8 cellular contexts compared by ENCODE assay signal in genomic region chr12:123571343-123571813, GRCh38. TPM values are rescaled to one million over a fixed set of nuclear protein-coding genes. Genes with fewer than 3 reads are reported as not detected.
DNase-seq lines count a peak whose midpoint lies in the region; ATAC-seq, FAIRE-seq and TF ChIP-seq lines count a peak whose summit lies in the region.

No MANE protein-coding gene starts in this region.

- no peak for TF ChIP-seq POLR2A in GM12878 (IDR thresholded peaks at IDR 0.05; ENCODE audit: low read depth, low read length)

- H3K9me3 Mint-ChIP-seq in endothelial cell (ENCODE audit: unreplicated experiment) = no peaks in the 10 kb centered on the region

- H4K20me1 ChIP-seq in GM12878 (ENCODE audit: control insufficient read depth, insufficient read depth) = no peaks in the 10 kb centered on the region

- H3K36me3 Mint-ChIP-seq in endothelial cell (ENCODE audit: low read depth, unreplicated experiment) = no peaks in the 10 kb centered on the region

- H3K79me2 ChIP-seq in GM12878 (ENCODE audit: control insufficient read depth, insufficient read depth, low read length) = no peaks in the 10 kb centered on the region

- no peak overlapping the region for H3K4me3 Mint-ChIP-seq in endothelial cell (ENCODE audit: unreplicated experiment)

- H3K27ac Mint-ChIP-seq in endothelial cell (ENCODE audit: unreplicated experiment) = no peak overlapping the region

- no peaks in the 10 kb centered on the region; a peak in 1 of 4 replicates for H3K27me3 ChIP-seq in GM12878 (replicated peaks in 1 of 2; ENCODE audit: control insufficient read depth in 2 of 2, insufficient read depth in 2 of 2, low read length in 1 of 2)

- no peaks in the 10 kb centered on the region for H3K27me3 Mint-ChIP-seq in endothelial cell (ENCODE audit: unreplicated experiment)

- no peak overlapping the region for H2AFZ ChIP-seq in GM12878 (ENCODE audit: control insufficient read depth, low read depth, low read length)

- no peaks in the 10 kb centered on the region for H3K4me1 ChIP-seq in GM12878 (ENCODE audit: control insufficient read depth, insufficient read depth, low read length)

- no peak overlapping the region for H3K4me2 ChIP-seq in GM12878 (ENCODE audit: control insufficient read depth, insufficient read depth)

- no peak for TF ChIP-seq RAD21 in GM12878 (IDR thresholded peaks at IDR 0.05; ENCODE audit: insufficient read depth, low read depth, low read length)

- in situ Hi-C loops in GM12878 (cut with MboI) = no loop called here

- no peak for DNase-seq in Right ventricle myocardium inferior (ENCODE audit: missing footprints)
- DNase-seq in cardiac septum (ENCODE audit: low spot score) = no peak
- DNase-seq in GM12878 (ENCODE audit: low read depth, low spot score) = no peak
- peak; percentile 46 for DNase-seq in inferior parietal cortex (ENCODE audit: extremely low spot score)
- no peak for DNase-seq in NCI-H774 (lab: John Stamatoyannopoulos, UW)
- DNase-seq in endothelial cell (ENCODE audit: low spot score) = no peak
- DNase-seq in T-helper 2 cell = no peak

- RAD21 ChIA-PET in GM12878 (lab: Charles Lee; ENCODE audit: unreplicated experiment) = interaction anchor here (0.6 kb wide), 1 partner anchor 12 kb away, joined by 4 read pairs; no protein-coding TSS in a partner anchor

- no peak for FAIRE-seq in GM12878 (lab: Jason Lieb, UNC)

- H3K27ac ChIP-seq in GM12878 (ENCODE audit: control insufficient read depth, insufficient read depth) = no peak overlapping the region

- no peak overlapping the region for H3K9ac ChIP-seq in GM12878 (ENCODE audit: control insufficient read depth, insufficient read depth, low read length)

- H3K4me3 ChIP-seq in GM12878 = no peak overlapping the region

- POLR2A ChIA-PET in GM12878 (lab: Charles Lee) = no interaction called here

- SMC1A ChIA-PET in GM12878 (lab: Charles Lee; ENCODE audit: uncharacterized antibody, unreplicated experiment) = no interaction called here

- no peaks in the 10 kb centered on the region; the same call in 2 of the 3 replicates for H3K9me3 ChIP-seq in GM12878 (replicated peaks; ENCODE audit: control insufficient read depth, insufficient read depth, low read length)

- peak; percentile 76 for ATAC-seq in Right ventricle myocardium inferior
- no peak for ATAC-seq in GM12878
- no peak for ATAC-seq in GM19463 (IDR thresholded peaks at IDR 0.05; ENCODE audit: unreplicated experiment)

- no TSS peak for BruUV-seq in GM12878 (replicated peaks; lab: Mats Ljungman, UMichigan)

- WGBS in GM12878 (ENCODE audit: insufficient coverage, insufficient replicate concordance, low lambda C conversion rate, missing lambda C conversion rate) = 38% methylated on average over 4 of the region's 4 CpGs

- H3K36me3 ChIP-seq in GM12878 (ENCODE audit: control insufficient read depth in 2 of 2, insufficient read depth in 2 of 2, low read length in 1 of 2) = no peaks in the 10 kb centered on the region

- TF ChIP-seq CTCF in GM12878 (IDR thresholded peaks at IDR 0.05 in 2 of 3, conservative IDR thresholded peaks at IDR 0.05 in 1 of 3; ENCODE audit: control insufficient read depth in 2 of 3, extremely low read depth in 1 of 3, insufficient read depth in 1 of 3, low read depth in 3 of 3, low read length in 3 of 3) = no peak
- TF ChIP-seq CTCF in endothelial cell (IDR thresholded peaks at IDR 0.05; ENCODE audit: unreplicated experiment) = no peak

- intact Hi-C loops in Right ventricle myocardium inferior (cut with DNase I) (no loop called here), cardiac septum (cut with DNase I) (no loop called here), GM12878 (cut with micrococcal nuclease; ENCODE audit: unreplicated experiment) (no loop called here)

- no peaks in the 10 kb centered on the region for H3K4me1 Mint-ChIP-seq in endothelial cell (ENCODE audit: unreplicated experiment)

- CTCF ChIA-PET in GM12878 (lab: Yijun Ruan, JAX) = interaction anchor here (0.6 to 1.9 kb wide), 4 partner anchors 8 to 331 kb away, joined by 3 to 11 read pairs (median 4); no protein-coding TSS in a partner anchor

- TF ChIP-seq EP300 in GM12878 (IDR thresholded peaks at IDR 0.05; ENCODE audit: borderline replicate concordance in 1 of 2, control insufficient read depth in 1 of 2, low read depth in 2 of 2, low read length in 2 of 2) = no peak

TF ChIP-seq in GM12878, 131 proteins besides CTCF, POLR2A, EP300 and RAD21 (continues in another document):
- peak; percentile 46 for TF ChIP-seq USF1 (IDR thresholded peaks at IDR 0.05; ENCODE audit: borderline replicate concordance, extremely low read length, insufficient read depth, low read depth, low read length)

RNA-seq across cellular contexts. Expression of gene TMED2, which starts 13.0 kb away (rescaled TPM):
- 163 TPM for total RNA-seq in Right ventricle myocardium inferior
- total RNA-seq in cardiac septum = 150 TPM
- total RNA-seq in GM12878 (2013; cell fraction: nucleolus; rRNA removed) = 71.9 and 72.5 TPM in 2 replicates
- total RNA-seq in GM12878 (2014; rRNA removed) = 139 and 159 TPM in 2 replicates
- total RNA-seq in GM12878 (2014; rRNA removed; fragmentation: Illumina TruSeq; extraction: Trizol) = 148 and 158 TPM in 2 replicates
- total RNA-seq in GM12878 (2021) = 164 and 170 TPM in 2 replicates
- polyA plus RNA-seq in GM12878 (2011; ENCODE audit: low read depth) = 73.7 TPM
- polyA plus RNA-seq in GM12878 (2011; rRNA removed) = 111 and 160 TPM in 2 replicates
- 47.5 and 53.6 TPM in 2 replicates for polyA plus RNA-seq in GM12878 (2011; cell fraction: cytosol; rRNA removed)
- 23.8 and 25.2 TPM in 2 replicates for polyA plus RNA-seq in GM12878 (2011; cell fraction: nucleus; rRNA removed)
- 110 and 159 TPM in 2 replicates for polyA plus RNA-seq in GM12878 (2012)
- polyA plus RNA-seq in GM12878 (2014; fragmentation: Illumina TruSeq; extraction: Trizol) = 146 and 175 TPM in 2 replicates
- polyA plus RNA-seq in GM12878 (2014; fragmentation: Nextera tagmentation; extraction: Ambion mirVana) = 100 to 1,000 TPM in 1 of 2 experiments, 10 to 100 TPM in 1; 60.1 to 133 TPM
- 102 and 109 TPM in 2 replicates for polyA plus RNA-seq in GM12878 (2014; rRNA removed)
- polyA plus RNA-seq in GM12878 (2016; fragmentation: Nextera tagmentation; extraction: Ambion mirVana) = 100 to 1,000 TPM; 347 to 371 TPM
- 67.5 and 79.1 TPM in 2 replicates for polyA minus RNA-seq in GM12878 (2011; rRNA and poly(A)+ RNA removed)
- polyA minus RNA-seq in GM12878 (2011; cell fraction: cytosol; rRNA and poly(A)+ RNA removed) = 39.6 and 47.3 TPM in 2 replicates
- 16.3 and 20.4 TPM in 2 replicates for polyA minus RNA-seq in GM12878 (2011; cell fraction: nucleus; rRNA and poly(A)+ RNA removed)
- total RNA-seq in endothelial cell (ENCODE audit: unreplicated experiment) = 167 TPM

RNA-seq across cellular contexts. Expression of gene DDX55, which starts 30.5 kb away (rescaled TPM):
- total RNA-seq in Right ventricle myocardium inferior (4.9 TPM), cardiac septum (5.1 TPM), GM12878 (2014; rRNA removed) (31.6 and 40.1 TPM in 2 replicates), GM12878 (2014; rRNA removed; fragmentation: Illumina TruSeq; extraction: Trizol) (33.5 and 34.5 TPM in 2 replicates), GM12878 (2021) (26.8 and 30.2 TPM in 2 replicates), endothelial cell (ENCODE audit: unreplicated experiment) (16.8 TPM)
- 80.1 and 88.6 TPM in 2 replicates for total RNA-seq in GM12878 (2013; cell fraction: nucleolus; rRNA removed)
- 23.8 TPM for polyA plus RNA-seq in GM12878 (2011; ENCODE audit: low read depth)
- polyA plus RNA-seq in GM12878 (2011; rRNA removed) (32.3 and 37.1 TPM in 2 replicates), GM12878 (2014; fragmentation: Illumina TruSeq; extraction: Trizol) (38.5 and 42.8 TPM in 2 replicates), GM12878 (2014; fragmentation: Nextera tagmentation; extraction: Ambion mirVana) (1 to 10 TPM; 4.5 to 8.9 TPM), GM12878 (2014; rRNA removed) (34.2 and 37.6 TPM in 2 replicates), GM12878 (2016; fragmentation: Nextera tagmentation; extraction: Ambion mirVana) (10 to 100 TPM; 41.5 to 42.4 TPM)
- 26.3 and 33.5 TPM in 2 replicates for polyA plus RNA-seq in GM12878 (2011; cell fraction: cytosol; rRNA removed)
- polyA plus RNA-seq in GM12878 (2011; cell fraction: nucleus; rRNA removed) = 56.0 and 64.1 TPM in 2 replicates
- polyA plus RNA-seq in GM12878 (2012) = 20.7 and 23.1 TPM in 2 replicates
- 23.1 and 30.3 TPM in 2 replicates for polyA minus RNA-seq in GM12878 (2011; rRNA and poly(A)+ RNA removed)
- 10.8 and 22.2 TPM in 2 replicates for polyA minus RNA-seq in GM12878 (2011; cell fraction: cytosol; rRNA and poly(A)+ RNA removed)
- 19.6 and 30.9 TPM in 2 replicates for polyA minus RNA-seq in GM12878 (2011; cell fraction: nucleus; rRNA and poly(A)+ RNA removed)

RNA-seq across cellular contexts. Expression of gene RILPL1, which starts 37.9 kb away (rescaled TPM):
- total RNA-seq in Right ventricle myocardium inferior (94.3 TPM), cardiac septum (85.3 TPM), GM12878 (2014; rRNA removed) (0.23 and 0.65 TPM in 2 replicates), GM12878 (2014; rRNA removed; fragmentation: Illumina TruSeq; extraction: Trizol) (0.18 and 0.27 TPM in 2 replicates), GM12878 (2021) (0.41 and 0.56 TPM in 2 replicates), endothelial cell (ENCODE audit: unreplicated experiment) (19.8 TPM)
- 4.2 and 5.1 TPM in 2 replicates for total RNA-seq in GM12878 (2013; cell fraction: nucleolus; rRNA removed)
- 0.45 TPM for polyA plus RNA-seq in GM12878 (2011; ENCODE audit: low read depth)
- polyA plus RNA-seq in GM12878 (2011; rRNA removed) (0.61 and 0.73 TPM in 2 replicates), GM12878 (2014; fragmentation: Illumina TruSeq; extraction: Trizol) (0.35 TPM in 1 of 2 replicates, not detected in the other), GM12878 (2014; fragmentation: Nextera tagmentation; extraction: Ambion mirVana) (under 1 TPM; 0.07 to 0.14 TPM), GM12878 (2014; rRNA removed) (0.47 and 0.57 TPM in 2 replicates), GM12878 (2016; fragmentation: Nextera tagmentation; extraction: Ambion mirVana) (under 1 TPM; 0.05 to 0.11 TPM)
- 0.34 and 0.38 TPM in 2 replicates for polyA plus RNA-seq in GM12878 (2011; cell fraction: cytosol; rRNA removed)
- polyA plus RNA-seq in GM12878 (2011; cell fraction: nucleus; rRNA removed) = 1.4 and 1.5 TPM in 2 replicates
- polyA plus RNA-seq in GM12878 (2012) = 0.86 and 0.91 TPM in 2 replicates
- polyA minus RNA-seq in GM12878 (2011; rRNA and poly(A)+ RNA removed) = 0.22 and 0.57 TPM in 2 replicates
- polyA minus RNA-seq in GM12878 (2011; cell fraction: cytosol; rRNA and poly(A)+ RNA removed) = 0.83 and 1.6 TPM in 2 replicates
- polyA minus RNA-seq in GM12878 (2011; cell fraction: nucleus; rRNA and poly(A)+ RNA removed) = 0.48 and 0.73 TPM in 2 replicates
